Comparison of ENCODE assay signal across 1 cellular context in the genomic region with DNA sequence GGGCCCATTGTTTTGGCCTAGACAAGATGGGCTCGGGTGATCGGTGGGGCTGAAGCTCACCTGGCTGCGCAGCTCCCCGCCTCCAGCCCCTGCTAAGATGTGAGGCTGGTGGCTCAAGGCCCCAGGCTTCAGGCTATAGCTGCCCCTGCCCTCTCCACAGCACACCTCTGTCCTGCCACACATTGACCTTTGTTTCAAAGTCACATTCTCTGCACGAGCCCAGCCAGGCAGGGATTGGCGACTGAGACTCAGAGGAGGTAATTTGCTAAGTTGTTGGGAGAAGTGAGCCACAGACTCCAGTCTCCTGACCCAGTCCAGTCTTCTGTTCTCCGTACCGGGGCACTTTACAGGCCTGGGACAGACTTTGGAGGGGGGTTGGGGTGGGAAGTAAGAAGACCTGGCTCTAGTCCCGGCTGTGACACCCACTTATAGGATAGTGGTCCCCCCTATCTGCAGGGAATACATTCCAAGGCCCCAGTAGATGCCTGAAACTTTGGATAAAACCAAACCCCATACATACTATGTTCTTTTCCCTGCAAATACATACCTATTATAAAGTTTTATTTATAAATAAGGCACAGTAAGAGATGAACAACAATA.
TF ChIP-seq lines count a peak whose summit lies in the region.

No MANE protein-coding gene starts in this region.

TF ChIP-seq in K562, 482 proteins besides CTCF, POLR2A, EP300 and RAD21 (continued from another document):
- TF ChIP-seq, protein P1, sequence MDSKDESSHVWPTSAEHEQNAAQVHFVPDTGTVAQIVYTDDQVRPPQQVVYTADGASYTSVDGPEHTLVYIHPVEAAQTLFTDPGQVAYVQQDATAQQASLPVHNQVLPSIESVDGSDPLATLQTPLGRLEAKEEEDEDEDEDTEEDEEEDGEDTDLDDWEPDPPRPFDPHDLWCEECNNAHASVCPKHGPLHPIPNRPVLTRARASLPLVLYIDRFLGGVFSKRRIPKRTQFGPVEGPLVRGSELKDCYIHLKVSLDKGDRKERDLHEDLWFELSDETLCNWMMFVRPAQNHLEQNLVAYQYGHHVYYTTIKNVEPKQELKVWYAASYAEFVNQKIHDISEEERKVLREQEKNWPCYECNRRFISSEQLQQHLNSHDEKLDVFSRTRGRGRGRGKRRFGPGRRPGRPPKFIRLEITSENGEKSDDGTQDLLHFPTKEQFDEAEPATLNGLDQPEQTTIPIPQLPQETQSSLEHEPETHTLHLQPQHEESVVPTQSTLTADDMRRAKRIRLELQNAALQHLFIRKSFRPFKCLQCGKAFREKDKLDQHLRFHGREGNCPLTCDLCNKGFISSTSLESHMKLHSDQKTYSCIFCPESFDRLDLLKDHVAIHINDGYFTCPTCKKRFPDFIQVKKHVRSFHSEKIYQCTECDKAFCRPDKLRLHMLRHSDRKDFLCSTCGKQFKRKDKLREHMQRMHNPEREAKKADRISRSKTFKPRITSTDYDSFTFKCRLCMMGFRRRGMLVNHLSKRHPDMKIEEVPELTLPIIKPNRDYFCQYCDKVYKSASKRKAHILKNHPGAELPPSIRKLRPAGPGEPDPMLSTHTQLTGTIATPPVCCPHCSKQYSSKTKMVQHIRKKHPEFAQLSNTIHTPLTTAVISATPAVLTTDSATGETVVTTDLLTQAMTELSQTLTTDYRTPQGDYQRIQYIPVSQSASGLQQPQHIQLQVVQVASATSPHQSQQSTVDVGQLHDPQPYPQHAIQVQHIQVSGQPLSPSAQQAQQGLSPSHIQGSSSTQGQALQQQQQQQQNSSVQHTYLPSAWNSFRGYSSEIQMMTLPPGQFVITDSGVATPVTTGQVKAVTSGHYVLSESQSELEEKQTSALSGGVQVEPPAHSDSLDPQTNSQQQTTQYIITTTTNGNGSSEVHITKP (IDR thresholded peaks at IDR 0.05; ENCODE audit: partially characterized antibody): peak; percentile 22
- TF ChIP-seq FOXA3 (CRISPR knock-in tag; conservative IDR thresholded peaks at IDR 0.05 in 1 of 2, IDR thresholded peaks at IDR 0.05 in 1 of 2) (0 out of 4 replicates have a peak, but pooled peaks of 1 of the 2 experiments have one; percentile 33), ZNF165 (CRISPR knock-in tag; IDR thresholded peaks at IDR 0.05; ENCODE audit: borderline replicate concordance) (no peak), TCF7L2 (IDR thresholded peaks at IDR 0.05; ENCODE audit: low read depth, low read length) (no peak), KHSRP (IDR thresholded peaks at IDR 0.05) (no peak), HDAC6 (IDR thresholded peaks at IDR 0.05; ENCODE audit: low read depth, low read length) (no peak), U2AF1 (optimal IDR thresholded peaks at IDR 0.05; ENCODE audit: low read depth, low read length) (no peak), XRCC3 (IDR thresholded peaks at IDR 0.05) (no peak)
- TF ChIP-seq, protein P2, sequence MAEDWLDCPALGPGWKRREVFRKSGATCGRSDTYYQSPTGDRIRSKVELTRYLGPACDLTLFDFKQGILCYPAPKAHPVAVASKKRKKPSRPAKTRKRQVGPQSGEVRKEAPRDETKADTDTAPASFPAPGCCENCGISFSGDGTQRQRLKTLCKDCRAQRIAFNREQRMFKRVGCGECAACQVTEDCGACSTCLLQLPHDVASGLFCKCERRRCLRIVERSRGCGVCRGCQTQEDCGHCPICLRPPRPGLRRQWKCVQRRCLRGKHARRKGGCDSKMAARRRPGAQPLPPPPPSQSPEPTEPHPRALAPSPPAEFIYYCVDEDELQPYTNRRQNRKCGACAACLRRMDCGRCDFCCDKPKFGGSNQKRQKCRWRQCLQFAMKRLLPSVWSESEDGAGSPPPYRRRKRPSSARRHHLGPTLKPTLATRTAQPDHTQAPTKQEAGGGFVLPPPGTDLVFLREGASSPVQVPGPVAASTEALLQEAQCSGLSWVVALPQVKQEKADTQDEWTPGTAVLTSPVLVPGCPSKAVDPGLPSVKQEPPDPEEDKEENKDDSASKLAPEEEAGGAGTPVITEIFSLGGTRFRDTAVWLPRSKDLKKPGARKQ (CRISPR knock-in tag; IDR thresholded peaks at IDR 0.05): no peak
